ENCODE assay signal across 15 cellular contexts in the genomic region with DNA sequence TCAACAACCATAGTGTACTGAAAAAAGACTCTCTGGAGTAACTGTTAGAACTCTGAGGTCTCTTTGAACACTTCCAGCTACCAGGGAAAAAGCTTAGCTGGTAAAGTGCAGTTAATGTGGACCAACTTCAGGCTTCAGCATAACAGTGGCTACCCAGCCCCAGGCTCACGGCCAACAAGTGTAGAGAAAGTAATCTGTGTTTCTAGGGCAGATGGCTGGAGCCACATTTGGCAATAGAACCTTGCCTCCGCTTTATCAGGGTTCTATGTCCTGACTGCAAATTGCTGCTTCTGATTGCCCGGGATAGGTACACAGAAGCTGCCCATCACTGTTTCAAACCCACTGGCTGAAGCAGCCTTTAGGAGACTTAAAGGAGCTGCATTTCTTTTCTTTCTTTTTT.
DNase-seq lines count a peak whose midpoint lies in the region; ATAC-seq and TF ChIP-seq lines count a peak whose summit lies in the region.
"Had no signal": no experiment of that assay in that cellular context is flagged by ENCODE, and none has a peak within 500 bp of the region (broad histone marks: within the 10 kb centered on the region; RNA-seq: fewer than 3 reads in every experiment).

No MANE protein-coding gene starts in this region.

- no peak overlapping the region for H3K4me2 ChIP-seq in neural progenitor cell
- H3K4me2 ChIP-seq in osteoblast (ENCODE audit: insufficient read depth, low read length), result no peak overlapping the region

- TF ChIP-seq CTCF in adrenal gland (IDR thresholded peaks at IDR 0.05) (no peak), stomach (IDR thresholded peaks at IDR 0.05) (no peak), neural progenitor cell (IDR thresholded peaks at IDR 0.05) (no peak), osteoblast (IDR thresholded peaks at IDR 0.05; ENCODE audit: extremely low read depth, low read depth, low read length) (no peak)

- no peak overlapping the region for H3K4me3 Mint-ChIP-seq in neural progenitor cell
- H3K4me3 Mint-ChIP-seq: CD8-positive, alpha-beta memory T cell had no signal

- H3K27me3 ChIP-seq in MG63 (no peaks in the 10 kb centered on the region), adrenal gland (no peaks in the 10 kb centered on the region), stomach (no peaks in the 10 kb centered on the region), neural progenitor cell (no peaks in the 10 kb centered on the region), osteoblast (ENCODE audit: insufficient read depth, low read length) (peaks cover 6% of the 10 kb centered on the region)

- no peak overlapping the region for H3K27ac Mint-ChIP-seq in neural progenitor cell
- H3K27ac Mint-ChIP-seq: CD8-positive, alpha-beta memory T cell had no signal

- ATAC-seq in HG02870 (IDR thresholded peaks at IDR 0.05; ENCODE audit: unreplicated experiment), result no peak

- H3F3A ChIP-seq in neural progenitor cell (ENCODE audit: low read depth), result no peaks in the 10 kb centered on the region

- H3K9me3 Mint-ChIP-seq in neural progenitor cell, result no peaks in the 10 kb centered on the region
- H3K9me3 Mint-ChIP-seq: CD8-positive, alpha-beta memory T cell had no signal

- no peaks in the 10 kb centered on the region for H3K36me3 ChIP-seq in MG63
- no peaks in the 10 kb centered on the region for H3K36me3 ChIP-seq in adrenal gland (replicated peaks in 1 of 2)
- H3K36me3 ChIP-seq in stomach, result no peaks in the 10 kb centered on the region
- H3K36me3 ChIP-seq in neural progenitor cell, result no peaks in the 10 kb centered on the region
- H3K36me3 ChIP-seq in osteoblast (ENCODE audit: insufficient read depth, low read length), result no peaks in the 10 kb centered on the region
- H3K36me3 ChIP-seq: SJCRH30 had no signal

- DNase-seq in MG63, result peak; percentile 69
- DNase-seq in adrenal gland, result peak in 6 of 7 donors; percentile 40 to 69 (median 50)
- DNase-seq in globus pallidus (ENCODE audit: low spot score), result peak; percentile 4
- DNase-seq in stomach, result peak; percentile 63
- no peak for DNase-seq in neural progenitor cell (ENCODE audit: low spot score)
- DNase-seq in osteoblast (ENCODE audit: insufficient read length, low spot score, missing footprints), result no peak
- DNase-seq: CD8-positive, alpha-beta memory T cell; GOT3; IMR-90; Kasumi-1; NCI-H2029 treated with DMSO at 0.1 percent for 48 hours; NCI-H526; SJCRH30 had no signal

- H3K27ac ChIP-seq in adrenal gland (no peak overlapping the region), stomach (no peak overlapping the region), neural progenitor cell (no peak overlapping the region), osteoblast (ENCODE audit: low read depth, low read length) (no peak overlapping the region)
- H3K27ac ChIP-seq: RWPE1, SJCRH30 had no signal

- no peaks in the 10 kb centered on the region for H3K79me2 ChIP-seq in neural progenitor cell (ENCODE audit: low read depth)
- no peaks in the 10 kb centered on the region for H3K79me2 ChIP-seq in osteoblast (ENCODE audit: insufficient read depth, low read length)

- no peak overlapping the region for H3K9ac ChIP-seq in neural progenitor cell

- no peaks in the 10 kb centered on the region for H3K36me3 Mint-ChIP-seq in neural progenitor cell
- H3K36me3 Mint-ChIP-seq: CD8-positive, alpha-beta memory T cell had no signal

- WGBS in adrenal gland, 4 donors, result 24 to 45% (median 34%) methylated on average over 3 of the region's 3 CpGs
- WGBS in stomach, 5 donors, result 22 to 49% (median 33%) methylated on average over 3 of the region's 3 CpGs

- H4K20me1 ChIP-seq in neural progenitor cell (ENCODE audit: low read depth) (no peaks in the 10 kb centered on the region), osteoblast (ENCODE audit: insufficient read depth, low read length) (no peaks in the 10 kb centered on the region)

- H3K9me3 ChIP-seq in MG63 (no peaks in the 10 kb centered on the region), adrenal gland (replicated peaks in 1 of 3) (no peaks in the 10 kb centered on the region), stomach (no peaks in the 10 kb centered on the region), neural progenitor cell (ENCODE audit: low read depth) (no peaks in the 10 kb centered on the region), osteoblast (ENCODE audit: low read depth, low read length) (no peaks in the 10 kb centered on the region)

- intact Hi-C loops in adrenal gland (cut with DNase I) (no loop called here), stomach (cut with DNase I; ENCODE audit: low total_unique reads) (no loop called here)

- H3K4me3 ChIP-seq in MG63 (no peak overlapping the region), adrenal gland (no peak overlapping the region), stomach (no peak overlapping the region), neural progenitor cell (no peak overlapping the region), osteoblast (ENCODE audit: insufficient read depth, low read length) (no peak overlapping the region)
- H3K4me3 ChIP-seq: SJCRH30 had no signal

- H2AFZ ChIP-seq in neural progenitor cell (replicated peaks) (no peak overlapping the region), osteoblast (ENCODE audit: low read length) (no peak overlapping the region)

- H3K4me1 Mint-ChIP-seq in neural progenitor cell, result peaks cover 11% of the 10 kb centered on the region
- H3K4me1 Mint-ChIP-seq: CD8-positive, alpha-beta memory T cell had no signal

- H3K4me1 ChIP-seq in adrenal gland (replicated peaks in 1 of 2) (no peaks in the 10 kb centered on the region), stomach (peaks cover 0 to 5% (median 0%) of the 10 kb centered on the region in 4 donors), neural progenitor cell (peaks cover 3% of the 10 kb centered on the region), osteoblast (ENCODE audit: insufficient read depth, low read length) (peaks cover 10% of the 10 kb centered on the region)
- H3K4me1 ChIP-seq: SJCRH30 had no signal

- H3K27me3 Mint-ChIP-seq in neural progenitor cell (ENCODE audit: insufficient read depth, low read depth), result no peaks in the 10 kb centered on the region

- TF ChIP-seq EP300 in stomach (IDR thresholded peaks at IDR 0.05), result no peak

- TF ChIP-seq POLR2A in adrenal gland (IDR thresholded peaks at IDR 0.05), result no peak
- no peak for TF ChIP-seq POLR2A in stomach (IDR thresholded peaks at IDR 0.05)

Comparison
In these comparisons a context has a peak if more than half of its experiments do, and no peak if none do; other contexts are left out.
1. DNase-seq: peak in MG63 (single experiment), adrenal gland (6 of 7), globus pallidus (single experiment) and stomach (single experiment); none in neural progenitor cell (single experiment) and osteoblast (single experiment).